ENCODE assay signal across 18 cellular contexts in the genomic region with DNA sequence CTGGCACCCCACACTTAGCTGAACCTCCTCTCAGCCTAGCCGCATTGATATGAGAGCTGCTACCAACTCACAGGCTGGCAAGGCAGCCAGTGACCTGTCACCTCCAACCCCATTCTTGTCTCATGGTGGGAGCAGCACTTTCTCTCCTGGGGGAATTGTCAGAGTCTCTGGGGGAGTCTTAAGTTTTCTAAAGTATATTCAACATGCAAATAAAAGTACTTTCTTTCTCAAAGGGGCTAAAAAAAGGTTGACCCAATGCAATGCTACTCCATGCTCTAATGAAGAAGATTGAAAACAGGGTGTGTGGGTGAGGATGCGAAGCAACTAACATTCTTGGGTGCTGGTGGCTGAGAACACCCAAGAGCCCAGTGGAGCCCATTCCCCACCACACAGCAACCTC. TPM values are rescaled to one million over a fixed set of nuclear protein-coding genes. Genes with fewer than 3 reads are reported as not detected.
DNase-seq lines count a peak whose midpoint lies in the region; ATAC-seq and TF ChIP-seq lines count a peak whose summit lies in the region.
"Had no signal": no experiment of that assay in that cellular context is flagged by ENCODE, and none has a peak within 500 bp of the region (broad histone marks: within the 10 kb centered on the region; RNA-seq: fewer than 3 reads in every experiment).

No MANE protein-coding gene starts in this region.

- TF ChIP-seq POLR2A in esophagus muscularis mucosa (IDR thresholded peaks at IDR 0.05; ENCODE audit: low read depth), result no peak

- H3K4me3 ChIP-seq in neural progenitor cell, result no peak overlapping the region
- no peak overlapping the region for H3K4me3 ChIP-seq in esophagus muscularis mucosa
- H3K4me3 ChIP-seq: A549, GM23248 had no signal

- H3K27me3 ChIP-seq in neural progenitor cell (no peaks in the 10 kb centered on the region), esophagus muscularis mucosa (no peaks in the 10 kb centered on the region)
- H3K27me3 ChIP-seq: BE2C had no signal

- no peak overlapping the region for H2AFZ ChIP-seq in neural progenitor cell (replicated peaks)
- H2AFZ ChIP-seq: GM23248 had no signal

- intact Hi-C loops in activated B cell treated with CpG ODN at 0.5 μM for 24 hours (cut with micrococcal nuclease), result loop anchor here (2.0 kb wide), 1 partner anchor 149 kb away; the partner anchor contains the start of genes ATPAF2 and GID4
- intact Hi-C loops in esophagus muscularis mucosa (cut with DNase I), result loop anchor here (10.0 kb wide), 2 partner anchors 85 to 145 kb away; partner anchors contain the start of genes ATPAF2, DRC3, GID4 and TOM1L2

- POLR2A ChIA-PET in activated B cell treated with CpG ODN at 0.5 μM for 24 hours (lab: Charles Lee), result no interaction called here

- WGBS in esophagus muscularis mucosa, result 95% methylated on average over 2 of the region's 2 CpGs

- no peaks in the 10 kb centered on the region for H3K36me3 ChIP-seq in neural progenitor cell
- H3K36me3 ChIP-seq in esophagus muscularis mucosa, result peaks cover 9 to 83% (median 41%) of the 10 kb centered on the region in 4 donors
- H3K36me3 ChIP-seq: BE2C had no signal

- H3K4me3 Mint-ChIP-seq in IgD-negative memory B cell (peak overlapping the region in 1 of 4 donors; percentile 3), activated B cell treated with CpG ODN at 0.5 μM for 24 hours (no peak overlapping the region), neural progenitor cell (no peak overlapping the region), immature natural killer cell (no peak overlapping the region)
- H3K4me3 Mint-ChIP-seq: CD14-positive monocyte; CD8-positive, alpha-beta T cell; H9 had no signal

- no peaks in the 10 kb centered on the region for H3K79me2 ChIP-seq in neural progenitor cell (ENCODE audit: low read depth)

- H3K27me3 Mint-ChIP-seq in IgD-negative memory B cell (no peaks in the 10 kb centered on the region), activated B cell treated with CpG ODN at 0.5 μM for 24 hours (no peaks in the 10 kb centered on the region), neural progenitor cell (ENCODE audit: insufficient read depth, low read depth) (peaks cover 11% of the 10 kb centered on the region), immature natural killer cell (ENCODE audit: low read depth in 3 of 3) (peaks cover 0 to 2% (median 1%) of the 10 kb centered on the region in 3 donors)

- H3K36me3 Mint-ChIP-seq in IgD-negative memory B cell (peaks cover 8% of the 10 kb centered on the region), activated B cell treated with CpG ODN at 0.5 μM for 24 hours (ENCODE audit: low read depth) (peaks cover 40% of the 10 kb centered on the region), neural progenitor cell (peaks cover 7% of the 10 kb centered on the region), immature natural killer cell (peaks cover 9 to 29% (median 12%) of the 10 kb centered on the region in 3 donors)

- H3F3A ChIP-seq in neural progenitor cell (ENCODE audit: low read depth), result peaks cover 15% of the 10 kb centered on the region

- H3K27ac Mint-ChIP-seq in IgD-negative memory B cell (peak overlapping the region in 2 of 3 donors; percentile 9 to 81), activated B cell treated with CpG ODN at 0.5 μM for 24 hours (no peak overlapping the region), neural progenitor cell (peak overlapping the region; percentile 78), immature natural killer cell (no peak overlapping the region)
- H3K27ac Mint-ChIP-seq: CD8-positive, alpha-beta T cell; H9 had no signal

- H3K4me1 Mint-ChIP-seq in IgD-negative memory B cell (peaks cover 0 to 5% (median 5%) of the 10 kb centered on the region in 3 donors), activated B cell treated with CpG ODN at 0.5 μM for 24 hours (peaks cover 9% of the 10 kb centered on the region), neural progenitor cell (peaks cover 40% of the 10 kb centered on the region), immature natural killer cell (peaks cover 0 to 3% of the 10 kb centered on the region in 2 donors)
- H3K4me1 Mint-ChIP-seq: CD14-positive monocyte had no signal

- H3K27ac ChIP-seq in neural progenitor cell, result no peak overlapping the region
- no peak overlapping the region for H3K27ac ChIP-seq in esophagus muscularis mucosa (replicated peaks in 1 of 4)
- H3K27ac ChIP-seq: A549, GM23248 had no signal

- H3K4me2 ChIP-seq in neural progenitor cell, result no peak overlapping the region
- H3K4me2 ChIP-seq: A549 had no signal

- peak; percentile 56 for ATAC-seq in activated B cell treated with CpG ODN at 0.5 μM for 24 hours (ENCODE audit: low read depth)
- no peak for ATAC-seq in GM18517 (IDR thresholded peaks at IDR 0.05; ENCODE audit: unreplicated experiment)
- ATAC-seq: A549; CD8-positive, alpha-beta T cell had no signal

- no peak overlapping the region for H3K9ac ChIP-seq in neural progenitor cell
- H3K9ac ChIP-seq: GM23248 had no signal

- TF ChIP-seq CTCF in activated B cell treated with CpG ODN at 0.5 μM for 24 hours (IDR thresholded peaks at IDR 0.05) (no peak), neural progenitor cell (IDR thresholded peaks at IDR 0.05) (no peak), esophagus muscularis mucosa (IDR thresholded peaks at IDR 0.05) (no peak)

- no peaks in the 10 kb centered on the region for H3K9me3 Mint-ChIP-seq in IgD-negative memory B cell
- H3K9me3 Mint-ChIP-seq in activated B cell treated with CpG ODN at 0.5 μM for 24 hours, result no peaks in the 10 kb centered on the region
- H3K9me3 Mint-ChIP-seq in neural progenitor cell, result no peaks in the 10 kb centered on the region
- no peaks in the 10 kb centered on the region for H3K9me3 Mint-ChIP-seq in immature natural killer cell
- H3K9me3 Mint-ChIP-seq: CD14-positive monocyte; CD8-positive, alpha-beta T cell; H9 had no signal

- TF ChIP-seq EP300 in esophagus muscularis mucosa (IDR thresholded peaks at IDR 0.05), result no peak

- CTCF ChIA-PET in activated B cell treated with CpG ODN at 0.5 μM for 24 hours (lab: Charles Lee), result no interaction called here

- H4K20me1 ChIP-seq in neural progenitor cell (ENCODE audit: low read depth), result no peaks in the 10 kb centered on the region

- H3K4me1 ChIP-seq in neural progenitor cell (peaks cover 34% of the 10 kb centered on the region), esophagus muscularis mucosa (peaks cover 0 to 25% (median 14%) of the 10 kb centered on the region in 4 donors)
- H3K4me1 ChIP-seq: A549 had no signal

- no peaks in the 10 kb centered on the region for H3K9me3 ChIP-seq in neural progenitor cell (ENCODE audit: low read depth)
- no peaks in the 10 kb centered on the region for H3K9me3 ChIP-seq in esophagus muscularis mucosa
- H3K9me3 ChIP-seq: A549, BE2C had no signal

- DNase-seq in activated B cell treated with CpG ODN at 0.5 μM for 24 hours (no peak), neural progenitor cell (ENCODE audit: low spot score) (no peak), immature natural killer cell (no peak), esophagus muscularis mucosa (ENCODE audit: extremely low spot score) (no peak), hepatic stellate cell (ENCODE audit: low spot score) (no peak)
- DNase-seq: BE2C; CD8-positive, alpha-beta T cell; COR-L47; DMS153; DMS79 treated with DMSO at 0.1 percent for 48 hours; GDM1; GM23248; H9; IMR-90 had no signal

RNA-seq across cellular contexts. Expression of gene SREBF1, which starts 53.1 kb away (rescaled TPM):
- 9.1 TPM for polyA plus RNA-seq in IgD-negative memory B cell
- 16.7 and 19.7 TPM in 2 replicates for total RNA-seq in activated B cell treated with CpG ODN at 0.5 μM for 24 hours
- total RNA-seq in neural progenitor cell (ENCODE audit: low replicate concordance), result 12.7 and 41.0 TPM in 2 replicates
- polyA plus RNA-seq in immature natural killer cell, result 10 to 100 TPM in 1 of 3 donors, 1 to 10 TPM in 2; 2.9 to 13.4 (median 4.4) TPM
- 10 to 100 TPM; 28.1 to 62.6 (median 39.7) TPM for total RNA-seq in esophagus muscularis mucosa

Comparison
In these comparisons a context has a peak if more than half of its experiments do, and no peak if none do; other contexts are left out.
1. H3K27ac Mint-ChIP-seq: peak in IgD-negative memory B cell (2 of 3) and neural progenitor cell (single experiment); none in activated B cell treated with CpG ODN at 0.5 μM for 24 hours (single experiment) and immature natural killer cell (0 of 6).